9 cellular contexts compared by ENCODE assay signal in genomic region chr1:207825296-207825695, GRCh38.
DNase-seq lines count a peak whose midpoint lies in the region; ATAC-seq, FAIRE-seq and TF ChIP-seq lines count a peak whose summit lies in the region.
"Had no signal": no experiment of that assay in that cellular context is flagged by ENCODE, and none has a peak within 500 bp of the region (broad histone marks: within the 10 kb centered on the region; RNA-seq: fewer than 3 reads in every experiment).

No MANE protein-coding gene starts in this region.

- peak overlapping the region; percentile 31; the same call in 2 of the 3 replicates for H2BK15ac ChIP-seq in IMR-90 (ENCODE audit: low read depth, low read length)

- H3K14ac ChIP-seq in IMR-90 (replicated peaks; ENCODE audit: low read depth, low read length): 0 out of 2 replicates have a peak overlapping the region, but pooled peaks have one; percentile 5

- peak overlapping the region; percentile 20 for H3K4ac ChIP-seq in IMR-90 (ENCODE audit: low read depth, low read length)

- peak overlapping the region; percentile 80 for H4K5ac ChIP-seq in IMR-90 (ENCODE audit: low read depth, low read length)

- peak overlapping the region; percentile 83 for H3K18ac ChIP-seq in IMR-90 (ENCODE audit: low read depth, low read length)

- H3K23ac ChIP-seq in IMR-90 (ENCODE audit: low read depth, low read length): peak overlapping the region; percentile 34; the same call in 1 of the 2 replicates

- in situ Hi-C loops in IMR-90 (cut with MboI; ENCODE audit: low sequenced_read_pairs): loop anchor here (5.0 to 10.0 kb wide), 2 partner anchors 42 to 140 kb away; no protein-coding TSS in a partner anchor

- no peaks in the 10 kb centered on the region for H3K27me3 ChIP-seq in IMR-90 (ENCODE audit: control insufficient read depth, insufficient read depth, low read length)
- no peaks in the 10 kb centered on the region for H3K27me3 ChIP-seq in keratinocyte (ENCODE audit: control insufficient read depth, extremely low read depth, insufficient read depth, low read length)
- H3K27me3 ChIP-seq in stomach: no peaks in the 10 kb centered on the region
- H3K27me3 ChIP-seq: SJCRH30 had no signal

- H3K79me2 ChIP-seq in keratinocyte (ENCODE audit: control insufficient read depth, insufficient read depth, low read length): peaks cover 73% of the 10 kb centered on the region

- peak overlapping the region; percentile 39 for H3K4me2 ChIP-seq in IMR-90 (ENCODE audit: low read depth, low read length)
- H3K4me2 ChIP-seq in keratinocyte (ENCODE audit: control insufficient read depth, extremely low read depth, insufficient read depth, low read depth, low read length): no peak overlapping the region

- no peak for DNase-seq in IMR-90
- DNase-seq in activated naive CD4-positive, alpha-beta T cell treated with anti-CD3 and anti-CD28 coated beads, Interleukin-2, amount 50 U/mL, for 72 hours (ENCODE audit: low spot score in 2 of 2): no peak
- DNase-seq in keratinocyte (ENCODE audit: low read depth, low spot score): no peak
- no peak for DNase-seq in stomach
- DNase-seq in HuH-7.5 (ENCODE audit: low spot score): no peak
- DNase-seq in SIG-M5 (lab: John Stamatoyannopoulos, UW): no peak
- DNase-seq in islet precursor cell: no peak
- DNase-seq: SJCRH30 had no signal

- H3K79me1 ChIP-seq in IMR-90 (ENCODE audit: low read depth in 1 of 2, low read length in 2 of 2): peaks cover 0 to 8% of the 10 kb centered on the region in 2 experiments; a peak in 1 of 4 replicates

- FAIRE-seq in keratinocyte (lab: Jason Lieb, UNC): no peak

- ATAC-seq in IMR-90 (ENCODE audit: low read depth): no peak
- no peak for ATAC-seq in activated naive CD4-positive, alpha-beta T cell treated with anti-CD3 and anti-CD28 coated beads, Interleukin-2, amount 50 U/mL, for 72 hours
- no peak for ATAC-seq in HG02885 (IDR thresholded peaks at IDR 0.05; ENCODE audit: poor library complexity, unreplicated experiment)

- H3K36me3 ChIP-seq in IMR-90 (ENCODE audit: control insufficient read depth, insufficient read depth, low read length) (no peaks in the 10 kb centered on the region), keratinocyte (ENCODE audit: control insufficient read depth in 2 of 2, extremely low read depth in 1 of 2, insufficient read depth in 2 of 2, low read length in 2 of 2) (peaks cover 3 to 11% of the 10 kb centered on the region in 2 experiments), stomach (peaks cover 0 to 15% (median 6%) of the 10 kb centered on the region in 4 donors)
- H3K36me3 ChIP-seq: SJCRH30 had no signal

- H4K20me1 ChIP-seq in IMR-90 (ENCODE audit: insufficient read depth, low read length) (no peaks in the 10 kb centered on the region), keratinocyte (ENCODE audit: control insufficient read depth, extremely low read depth, insufficient read depth, low read length) (no peaks in the 10 kb centered on the region)

- POLR2A ChIA-PET in IMR-90 (lab: Charles Lee; ENCODE audit: unreplicated experiment): no interaction called here

- no peak overlapping the region for H2AK9ac ChIP-seq in IMR-90 (replicated peaks; ENCODE audit: low read depth, low read length, poor library complexity)

- peak overlapping the region; percentile 81 for H2BK120ac ChIP-seq in IMR-90 (ENCODE audit: low read depth, low read length)

- peaks cover 0 to 36% of the 10 kb centered on the region in 2 donors for H3K36me3 Mint-ChIP-seq in activated naive CD4-positive, alpha-beta T cell treated with anti-CD3 and anti-CD28 coated beads, Interleukin-2, amount 50 U/mL, for 72 hours

- no peak for TF ChIP-seq EP300 in stomach (IDR thresholded peaks at IDR 0.05)

- TF ChIP-seq RAD21 in IMR-90 (IDR thresholded peaks at IDR 0.05; ENCODE audit: low read length): no peak

- peak overlapping the region; percentile 57 for H2AFZ ChIP-seq in IMR-90 (replicated peaks; ENCODE audit: low read length, poor library complexity)
- no peak overlapping the region for H2AFZ ChIP-seq in keratinocyte (ENCODE audit: control insufficient read depth, low read length)

- H4K91ac ChIP-seq in IMR-90 (ENCODE audit: insufficient read depth, low read depth, low read length): no peak overlapping the region

- H3K9ac ChIP-seq in IMR-90 (ENCODE audit: low read depth, low read length) (no peak overlapping the region), keratinocyte (ENCODE audit: control insufficient read depth, extremely low read depth, insufficient read depth, low read length) (no peak overlapping the region)

- peak overlapping the region; percentile 69; the same call in 1 of the 2 replicates for H3K27ac ChIP-seq in IMR-90 (ENCODE audit: insufficient read depth, low read length)
- peak overlapping the region; percentile 87 for H3K27ac ChIP-seq in keratinocyte (ENCODE audit: control insufficient read depth, insufficient read depth, low read length)
- H3K27ac ChIP-seq in stomach: peak overlapping the region; percentile 97 to 99 (median 97)
- H3K27ac ChIP-seq: SJCRH30 had no signal

- TF ChIP-seq POLR2A in IMR-90 (IDR thresholded peaks at IDR 0.05; ENCODE audit: low read depth, low read length) (no peak), stomach (IDR thresholded peaks at IDR 0.05) (no peak)

- peak overlapping the region in 1 of 2 experiments; percentile 38; a peak in 2 of 4 replicates for H4K8ac ChIP-seq in IMR-90 (ENCODE audit: low read depth in 2 of 2, low read length in 2 of 2)

- no peak overlapping the region for H3K56ac ChIP-seq in IMR-90 (ENCODE audit: extremely low read depth, insufficient read depth, low read length)

- dilution Hi-C loops in IMR-90 (cut with HindIII; ENCODE audit: low sequenced_read_pairs, unreplicated experiment) (no loop called here), keratinocyte (cut with MboI; ENCODE audit: extremely low pct_ligation_motif_present, low sequenced_read_pairs) (no loop called here)

- H2AK5ac ChIP-seq in IMR-90 (ENCODE audit: low read depth, low read length): peak overlapping the region; percentile 7; the same call in 1 of the 2 replicates

- no peaks in the 10 kb centered on the region for H3K9me3 Mint-ChIP-seq in activated naive CD4-positive, alpha-beta T cell treated with anti-CD3 and anti-CD28 coated beads, Interleukin-2, amount 50 U/mL, for 72 hours

- H2BK20ac ChIP-seq in IMR-90 (ENCODE audit: low read depth, low read length): peak overlapping the region; percentile 72

- H3K9me3 ChIP-seq in IMR-90 (ENCODE audit: control insufficient read depth, insufficient read depth, low read length) (no peaks in the 10 kb centered on the region), keratinocyte (ENCODE audit: control insufficient read depth, low read depth, low read length) (no peaks in the 10 kb centered on the region), stomach (no peaks in the 10 kb centered on the region)
- H3K9me3 ChIP-seq: SJCRH30 had no signal

- H3K27ac Mint-ChIP-seq in activated naive CD4-positive, alpha-beta T cell treated with anti-CD3 and anti-CD28 coated beads, Interleukin-2, amount 50 U/mL, for 72 hours: peak overlapping the region; percentile 94 to 97

- no peak for TF ChIP-seq CTCF in IMR-90 (conservative IDR thresholded peaks at IDR 0.05; ENCODE audit: low read depth, low read length)
- TF ChIP-seq CTCF in keratinocyte (optimal IDR thresholded peaks at IDR 0.05 in 1 of 3, IDR thresholded peaks at IDR 0.05 in 1 of 3, conservative IDR thresholded peaks at IDR 0.05 in 1 of 3; ENCODE audit: extremely low read depth in 1 of 3, insufficient read depth in 2 of 3, low read length in 3 of 3): no peak
- TF ChIP-seq CTCF in stomach (IDR thresholded peaks at IDR 0.05): no peak

- BruUV-seq in IMR-90 (replicated peaks; lab: Mats Ljungman, UMichigan): no TSS peak

- H2BK5ac ChIP-seq in IMR-90 (ENCODE audit: low read depth, low read length, poor library complexity, severe bottlenecking): peak overlapping the region; percentile 6

- H3K9me1 ChIP-seq in IMR-90 (ENCODE audit: insufficient read depth, low read length): peaks cover 4% of the 10 kb centered on the region; the same call in 1 of the 2 replicates
- peaks cover 3% of the 10 kb centered on the region for H3K9me1 ChIP-seq in keratinocyte (ENCODE audit: control insufficient read depth, extremely low read depth, insufficient read depth, low read length)

- CTCF ChIA-PET in IMR-90 (lab: Yijun Ruan, JAX): interaction anchor here (1.0 kb wide), 1 partner anchor 44 kb away, joined by 3 read pairs; no protein-coding TSS in a partner anchor

- no peak overlapping the region for H3K4me3 ChIP-seq in IMR-90 (ENCODE audit: insufficient read depth, low read depth, low read length)
- no peak overlapping the region for H3K4me3 ChIP-seq in keratinocyte (ENCODE audit: control insufficient read depth in 2 of 3, extremely low read depth in 1 of 3, insufficient read depth in 2 of 3, low read depth in 1 of 3, low read length in 3 of 3)
- H3K4me3 ChIP-seq in stomach: peak overlapping the region; percentile 13 to 83 (median 28)
- H3K4me3 ChIP-seq: SJCRH30 had no signal

- intact Hi-C loops in IMR-90 (cut with micrococcal nuclease): no loop called here
- intact Hi-C loops in stomach (cut with DNase I; ENCODE audit: low total_unique reads): no loop called here

- H3K4me1 ChIP-seq in IMR-90 (ENCODE audit: control insufficient read depth, insufficient read depth, low read length): peaks cover 27% of the 10 kb centered on the region
- H3K4me1 ChIP-seq in keratinocyte (ENCODE audit: control insufficient read depth, extremely low read depth, insufficient read depth, low read length): peaks cover 41% of the 10 kb centered on the region
- H3K4me1 ChIP-seq in stomach: peaks cover 58 to 85% (median 73%) of the 10 kb centered on the region in 4 donors
- H3K4me1 ChIP-seq: SJCRH30 had no signal

- no CpG with 5 or more reads among the region's 3 CpGs for WGBS in IMR-90 (ENCODE audit: extremely low coverage in 2 of 2, insufficient read length in 1 of 2), 2 experiments
- 52 to 75% (median 65%) methylated on average over 3 of the region's 3 CpGs for WGBS in stomach, 5 donors

TF ChIP-seq in IMR-90, 13 proteins besides CTCF, POLR2A, EP300 and RAD21 (continues in another document):
- TF ChIP-seq RCOR1 (IDR thresholded peaks at IDR 0.05; ENCODE audit: insufficient replicate concordance, low read length) (no peak), BHLHE40 (IDR thresholded peaks at IDR 0.05; ENCODE audit: low read depth, low read length) (no peak), NFE2L2 (IDR thresholded peaks at IDR 0.05; ENCODE audit: low read depth, low read length) (no peak), USF2 (IDR thresholded peaks at IDR 0.05; ENCODE audit: low read depth, low read length) (no peak), MAFK (IDR thresholded peaks at IDR 0.05; ENCODE audit: low read depth, low read length) (no peak), MAZ (IDR thresholded peaks at IDR 0.05; ENCODE audit: borderline replicate concordance, low read depth, low read length) (no peak), CEBPB (IDR thresholded peaks at IDR 0.05; ENCODE audit: low read depth, low read length) (no peak), CHD1 (IDR thresholded peaks at IDR 0.05; ENCODE audit: low read depth, low read length) (no peak)

Comparison
In these comparisons a context has a peak if more than half of its experiments do, and no peak if none do; other contexts are left out.
1. H3K4me3 ChIP-seq: peak in stomach (4 of 4); none in IMR-90 (single experiment) and keratinocyte (0 of 3).
2. Peak in every context shown above with its lines, with median percentiles within 50 percentile points of each other: H3K27ac ChIP-seq.